Comparison of ENCODE assay signal across 8 cellular contexts in the genomic region with DNA sequence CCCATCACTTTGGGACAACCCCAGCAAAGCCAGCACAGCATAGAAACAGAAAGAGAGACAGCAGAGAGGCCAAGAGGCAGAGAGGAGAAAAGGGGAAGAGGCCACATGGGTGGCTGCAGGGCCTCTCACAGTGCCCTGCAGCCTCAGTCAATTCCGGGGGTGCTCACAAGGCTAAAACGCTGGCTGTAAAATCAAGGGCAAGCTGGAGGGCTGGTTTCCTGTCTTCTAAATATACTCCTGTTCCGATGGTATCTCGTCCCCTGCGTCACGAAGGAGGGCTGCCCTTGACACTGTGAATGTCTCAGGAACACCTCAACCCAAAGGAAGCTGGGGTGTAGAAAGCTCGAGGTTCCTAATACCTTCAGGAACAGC.
DNase-seq lines count a peak whose midpoint lies in the region; ATAC-seq lines count a peak whose summit lies in the region.

No MANE protein-coding gene starts in this region.

- peaks cover 43% of the 10 kb centered on the region for H3K4me1 Mint-ChIP-seq in T-helper 2 cell treated with Interferon-gamma antibody and Interleukin-4, amounts not matched to agents 5 μg/mL and 100 μg/mL, for 36 hours (ENCODE audit: low read depth)
- peaks cover 74% of the 10 kb centered on the region for H3K4me1 Mint-ChIP-seq in central memory CD8-positive, alpha-beta T cell

- no peaks in the 10 kb centered on the region for H3K27me3 Mint-ChIP-seq in T-helper 2 cell treated with Interferon-gamma antibody and Interleukin-4, amounts not matched to agents 5 μg/mL and 100 μg/mL, for 36 hours (ENCODE audit: low read depth)
- H3K27me3 Mint-ChIP-seq in central memory CD8-positive, alpha-beta T cell, result no peaks in the 10 kb centered on the region

- peak overlapping the region; percentile 88 for H3K27ac Mint-ChIP-seq in T-helper 2 cell treated with Interferon-gamma antibody and Interleukin-4, amounts not matched to agents 5 μg/mL and 100 μg/mL, for 36 hours
- H3K27ac Mint-ChIP-seq in central memory CD8-positive, alpha-beta T cell (ENCODE audit: low read depth), result peak overlapping the region; percentile 86

- H3K9me3 Mint-ChIP-seq in T-helper 2 cell treated with Interferon-gamma antibody and Interleukin-4, amounts not matched to agents 5 μg/mL and 100 μg/mL, for 36 hours, result peaks cover 19% of the 10 kb centered on the region
- H3K9me3 Mint-ChIP-seq in central memory CD8-positive, alpha-beta T cell, result peaks cover 5% of the 10 kb centered on the region

- ATAC-seq in HG03097 (IDR thresholded peaks at IDR 0.05; ENCODE audit: low FRiP score, unreplicated experiment), result peak; percentile 55
- ATAC-seq in central memory CD8-positive, alpha-beta T cell (replicated peaks; ENCODE audit: extremely low read depth, poor library complexity, severe bottlenecking), result peak; percentile 91

- peak in 2 of 3 experiments; percentile 56 to 62 for DNase-seq in NCI-H1417 (lab: John Stamatoyannopoulos, UW)
- DNase-seq in NCI-H1417 treated with DMSO at 0.1 percent for 48 hours (lab: John Stamatoyannopoulos, UW), result no peak
- peak; percentile 80 for DNase-seq in T-helper 2 cell treated with Interferon-gamma antibody and Interleukin-4, amounts not matched to agents 5 μg/mL and 100 μg/mL, for 36 hours (ENCODE audit: low spot score)
- peak; percentile 26 to 67 for DNase-seq in central memory CD8-positive, alpha-beta T cell (ENCODE audit: low spot score in 2 of 2)
- DNase-seq in stimulated activated CD4-positive, alpha-beta T cell treated with anti-CD3 and anti-CD28 coated beads, Interleukin-4, amount 100 ng/mL, for 24 hours, result peak; percentile 69
- DNase-seq in NCI-H69 (lab: John Stamatoyannopoulos, UW), result no peak
- DNase-seq in foreskin melanocyte, result no peak

- H3K36me3 Mint-ChIP-seq in T-helper 2 cell treated with Interferon-gamma antibody and Interleukin-4, amounts not matched to agents 5 μg/mL and 100 μg/mL, for 36 hours (ENCODE audit: low read depth), result peaks cover 11% of the 10 kb centered on the region
- H3K36me3 Mint-ChIP-seq in central memory CD8-positive, alpha-beta T cell (ENCODE audit: insufficient read depth), result peaks cover 2% of the 10 kb centered on the region

- peak overlapping the region; percentile 57 for H3K4me3 Mint-ChIP-seq in T-helper 2 cell treated with Interferon-gamma antibody and Interleukin-4, amounts not matched to agents 5 μg/mL and 100 μg/mL, for 36 hours
- H3K4me3 Mint-ChIP-seq in central memory CD8-positive, alpha-beta T cell, result peak overlapping the region; percentile 66

Comparison
In these comparisons a context has a peak if more than half of its experiments do, and no peak if none do; other contexts are left out.
1. DNase-seq: peak in NCI-H1417 (2 of 3), T-helper 2 cell treated with Interferon-gamma antibody and Interleukin-4, amounts not matched to agents 5 μg/mL and 100 μg/mL, for 36 hours (single experiment), central memory CD8-positive, alpha-beta T cell (2 of 2) and stimulated activated CD4-positive, alpha-beta T cell treated with anti-CD3 and anti-CD28 coated beads, Interleukin-4, amount 100 ng/mL, for 24 hours (single experiment); none in NCI-H1417 treated with DMSO at 0.1 percent for 48 hours (single experiment), NCI-H69 (single experiment) and foreskin melanocyte (single experiment).